Comparison of ENCODE assay signal across 12 cellular contexts in the genomic region with DNA sequence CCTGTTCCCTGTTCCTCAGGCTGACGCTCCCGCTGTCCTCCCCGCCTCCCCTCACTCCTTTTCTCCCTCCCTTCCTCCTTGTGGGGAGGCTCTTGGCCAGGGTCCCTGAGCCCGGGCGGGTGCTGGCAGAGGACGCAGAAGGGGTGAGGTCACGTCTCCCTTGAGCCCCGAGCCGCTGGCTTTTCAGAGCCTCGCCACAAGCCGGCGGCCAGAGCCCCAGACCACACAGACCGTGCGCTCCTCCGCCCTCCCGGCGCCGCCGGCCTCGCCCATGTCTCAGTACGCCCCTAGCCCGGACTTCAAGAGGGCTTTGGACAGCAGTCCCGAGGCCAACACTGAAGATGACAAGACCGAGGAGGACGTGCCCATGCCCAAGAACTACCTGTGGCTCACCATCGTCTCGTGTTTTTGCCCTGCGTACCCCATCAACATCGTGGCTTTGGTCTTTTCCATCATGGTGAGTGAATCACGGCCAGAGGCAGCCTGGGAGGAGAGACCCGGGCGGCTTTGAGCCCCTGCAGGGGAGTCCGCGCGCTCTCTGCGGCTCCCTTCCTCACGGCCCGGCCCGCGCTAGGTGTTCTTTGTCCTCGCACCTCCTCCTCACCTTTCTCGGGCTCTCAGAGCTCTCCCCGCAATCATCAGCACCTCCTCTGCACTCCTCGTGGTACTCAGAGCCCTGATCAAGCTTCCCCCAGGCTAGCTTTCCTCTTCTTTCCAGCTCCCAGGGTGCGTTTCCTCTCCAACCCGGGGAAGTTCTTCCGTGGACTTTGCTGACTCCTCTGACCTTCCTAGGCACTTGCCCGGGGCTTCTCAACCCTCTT. TPM values are rescaled to one million over a fixed set of nuclear protein-coding genes. Genes with fewer than 3 reads are reported as not detected.
DNase-seq lines count a peak whose midpoint lies in the region; ATAC-seq and TF ChIP-seq lines count a peak whose summit lies in the region.
"Had no signal": no experiment of that assay in that cellular context is flagged by ENCODE, and none has a peak within 500 bp of the region (broad histone marks: within the 10 kb centered on the region; RNA-seq: fewer than 3 reads in every experiment).

A gene (plus strand): TSS at position 197 of the 821 bp plus-strand sequence. CDS start 75 bp downstream, at position 272.

- no peak for TF ChIP-seq CTCF in choroid plexus epithelial cell (conservative IDR thresholded peaks at IDR 0.05; ENCODE audit: low read depth, low read length)
- no peak for TF ChIP-seq CTCF in kidney epithelial cell (IDR thresholded peaks at IDR 0.05; ENCODE audit: insufficient read depth, low read length, poor library complexity, severe bottlenecking)

- no peaks in the 10 kb centered on the region for H3K9me3 ChIP-seq in HUES6 (ENCODE audit: control insufficient read depth, insufficient read depth, low read depth, low read length)
- H3K9me3 ChIP-seq: ovary had no signal

- H3K36me3 ChIP-seq in HUES6 (ENCODE audit: control insufficient read depth, insufficient read depth, low read length): no peaks in the 10 kb centered on the region
- H3K36me3 ChIP-seq in kidney epithelial cell (ENCODE audit: control insufficient read depth, insufficient read depth, low read length): no peaks in the 10 kb centered on the region
- H3K36me3 ChIP-seq: ovary had no signal

- peak within 1 kb of the TSS; percentile 43 for H3K9ac ChIP-seq in HUES6 (ENCODE audit: low read length)

- H3K27me3 ChIP-seq in HUES6 (ENCODE audit: control insufficient read depth, insufficient read depth, low read length) (peaks cover 100% of the 10 kb centered on the region), kidney epithelial cell (ENCODE audit: control insufficient read depth, insufficient read depth, low read length) (peaks cover 22% of the 10 kb centered on the region)
- H3K27me3 ChIP-seq: ovary had no signal

- DNase-seq in choroid plexus epithelial cell (ENCODE audit: low read depth) (no peak), kidney epithelial cell (ENCODE audit: low read depth) (no peak), G401 (ENCODE audit: low spot score) (no peak)
- DNase-seq in activated effector memory CD4-positive, alpha-beta T cell treated with anti-CD3 and anti-CD28 coated beads, Interleukin-2, amount 50 U/mL, for 16 hours: no peak
- DNase-seq in central memory CD4-positive, alpha-beta T cell: no peak
- DNase-seq: activated T-cell treated with anti-CD3 and anti-CD28 coated beads, Interleukin-2, amount 50 U/mL, for 1 hour; NCI-H2107 had no signal

- H3K27ac ChIP-seq in HUES6 (ENCODE audit: low read depth, low read length): no peak within 1 kb of the TSS
- peak within 1 kb of the TSS in 2 of 21 experiments; percentile 9 to 70 for H3K27ac ChIP-seq in skin epidermis
- H3K27ac ChIP-seq: ovary had no signal

- H3K4me1 ChIP-seq in HUES6 (ENCODE audit: control insufficient read depth, insufficient read depth, low read length): peaks cover 9% of the 10 kb centered on the region; the same call in 1 of the 2 replicates

- no peak for ATAC-seq in HG02642 (IDR thresholded peaks at IDR 0.05; ENCODE audit: poor library complexity, unreplicated experiment)

- H3K4me3 ChIP-seq in HUES6 (ENCODE audit: low read depth, low read length): peak within 1 kb of the TSS; percentile 69
- peak within 1 kb of the TSS; percentile 25 for H3K4me3 ChIP-seq in choroid plexus epithelial cell (ENCODE audit: low read depth, low read length)
- peak within 1 kb of the TSS; percentile 53 for H3K4me3 ChIP-seq in kidney epithelial cell (ENCODE audit: low read depth, low read length)
- H3K4me3 ChIP-seq in skin epidermis: peak within 1 kb of the TSS in 6 of 7 experiments; percentile 8 to 22 (median 14)
- H3K4me3 ChIP-seq: ovary had no signal

- in situ Hi-C loops in G401 (cut with HindIII; ENCODE audit: low sequenced_read_pairs): no loop called here

RNA-seq across cellular contexts. Expression of the gene that starts here (rescaled TPM):
- 0.62 and 1.5 TPM in 2 replicates for total RNA-seq in kidney epithelial cell
- not detected in 2 replicates for total RNA-seq in G401 (2014; rRNA removed; shearing (Covaris generic))
- total RNA-seq: esophagus mucosa had no signal

Comparison
In these comparisons a context has a peak if more than half of its experiments do, and no peak if none do; other contexts are left out.
1. H3K4me3 ChIP-seq: peak in every context shown above with its lines; median percentile 69 in HUES6; 53 in kidney epithelial cell; 25 in choroid plexus epithelial cell; 14 in skin epidermis.